In the genomic region with DNA sequence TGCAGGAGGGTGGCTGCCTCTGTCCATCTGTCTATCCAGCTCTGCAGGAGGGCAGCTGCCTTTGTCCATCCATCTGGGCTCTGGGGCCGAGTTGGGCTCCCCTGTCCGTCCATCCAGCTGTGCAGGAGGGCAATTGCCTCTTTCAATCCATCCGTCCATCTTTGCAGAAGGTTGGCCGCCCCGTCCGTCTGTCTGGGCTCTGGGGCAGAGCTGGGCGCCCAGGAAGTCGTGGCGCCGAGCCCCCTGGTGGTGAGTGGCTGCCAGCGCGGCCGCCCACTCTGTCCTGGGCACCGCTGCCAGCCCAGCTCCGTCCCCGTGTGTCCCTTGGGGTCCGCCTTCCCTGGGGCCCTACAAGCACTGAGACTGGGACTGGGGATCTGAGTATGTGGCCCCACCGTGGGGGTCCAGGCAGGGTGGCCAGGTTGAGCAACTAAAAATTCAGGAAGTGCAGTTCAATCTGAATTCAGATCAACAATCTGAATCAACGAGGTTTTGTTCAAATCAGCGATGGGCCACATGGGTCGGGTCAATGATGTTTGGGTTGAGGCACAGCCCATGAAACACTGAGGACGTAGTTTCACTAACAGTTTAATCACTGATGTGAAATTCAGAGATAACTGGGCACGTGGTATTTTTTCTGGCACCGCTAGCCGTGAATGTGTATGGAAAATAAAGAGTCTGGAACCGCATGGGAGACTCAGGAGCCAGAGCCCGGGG, we compare ENCODE assay signal across 9 cellular contexts.
DNase-seq lines count a peak whose midpoint lies in the region; ATAC-seq, FAIRE-seq and TF ChIP-seq lines count a peak whose summit lies in the region.
"Had no signal": no experiment of that assay in that cellular context is flagged by ENCODE, and none has a peak within 500 bp of the region (broad histone marks: within the 10 kb centered on the region; RNA-seq: fewer than 3 reads in every experiment).

No MANE protein-coding gene starts in this region.

- peak; percentile 91 for ATAC-seq in Panc1
- ATAC-seq in activated naive CD8-positive, alpha-beta T cell treated with anti-CD3 and anti-CD28 coated beads, Interleukin-2, amount 50 U/mL, for 24 hours, result peak; percentile 29
- no peak for ATAC-seq in GM18870 (IDR thresholded peaks at IDR 0.05; ENCODE audit: unreplicated experiment)

- POLR2A ChIA-PET in Panc1 (lab: Charles Lee), result no interaction called here

- BruUV-seq in Panc1 (replicated peaks; lab: Mats Ljungman, UMichigan), result no TSS peak

- H3K4me3 ChIP-seq in GM06990 (replicated peaks; ENCODE audit: low read depth, low read length), result no peak overlapping the region
- H3K4me3 ChIP-seq in Panc1 (ENCODE audit: low read depth in 2 of 2, low read length in 2 of 2), result no peak overlapping the region

- H3K27ac ChIP-seq in Panc1 (ENCODE audit: low read length), result no peak overlapping the region

- peak; percentile 63 for TF ChIP-seq CTCF in GM06990 (IDR thresholded peaks at IDR 0.05; ENCODE audit: insufficient read depth, low read length, poor library complexity, severe bottlenecking)
- peak; percentile 93 for TF ChIP-seq CTCF in Panc1 (IDR thresholded peaks at IDR 0.05)

- in situ Hi-C loops in Panc1 (cut with HindIII; ENCODE audit: low pct_unique_long_range_greater_than_20kb, low sequenced_read_pairs), result no loop called here

- peaks cover 2% of the 10 kb centered on the region for H3K27me3 Mint-ChIP-seq in activated naive CD8-positive, alpha-beta T cell treated with anti-CD3 and anti-CD28 coated beads, Interleukin-2, amount 50 U/mL, for 24 hours

- no peak for FAIRE-seq in frontal cortex (lab: Jason Lieb, UNC)

- no peak overlapping the region for H3K27ac Mint-ChIP-seq in activated naive CD8-positive, alpha-beta T cell treated with anti-CD3 and anti-CD28 coated beads, Interleukin-2, amount 50 U/mL, for 24 hours
- H3K27ac Mint-ChIP-seq: dendritic cell treated with granulocyte-macrophage colony-stimulating factor and Interleukin-4, amounts not matched to agents 40 ng/mL and 50 ng/mL, for 4 days had no signal

- no peaks in the 10 kb centered on the region for H3K36me3 ChIP-seq in GM06990 (ENCODE audit: control insufficient read depth, insufficient read depth, low read length)
- no peaks in the 10 kb centered on the region for H3K36me3 ChIP-seq in Panc1 (ENCODE audit: control insufficient read depth, insufficient read depth, low read length)

- DNase-seq in GM06990 (ENCODE audit: extremely low read depth, insufficient read length) (peak; percentile 25), Panc1 (ENCODE audit: low read depth, low spot score) (no peak), retina (peak; percentile 42), frontal cortex (ENCODE audit: low spot score in 2 of 2) (no peak), AG20443 (ENCODE audit: low spot score) (no peak), A172 (ENCODE audit: low spot score) (no peak)
- peak; percentile 46 for DNase-seq in activated naive CD8-positive, alpha-beta T cell treated with anti-CD3 and anti-CD28 coated beads, Interleukin-2, amount 50 U/mL, for 24 hours

- intact Hi-C loops in Panc1 (cut with micrococcal nuclease; ENCODE audit: unreplicated experiment), result loop anchor here (10.0 kb wide), 1 partner anchor 97 kb away; no protein-coding TSS in a partner anchor

- no peaks in the 10 kb centered on the region for H3K9me3 ChIP-seq in Panc1 (ENCODE audit: control insufficient read depth, insufficient read depth, low read depth, low read length)

- CTCF ChIA-PET in Panc1 (lab: Charles Lee), result interaction anchor here (0.9 to 1.4 kb wide), 5 partner anchors 10 to 100 kb away, joined by 3 to 7 read pairs (median 3); no protein-coding TSS in a partner anchor

- no peaks in the 10 kb centered on the region for H3K9me3 Mint-ChIP-seq in activated naive CD8-positive, alpha-beta T cell treated with anti-CD3 and anti-CD28 coated beads, Interleukin-2, amount 50 U/mL, for 24 hours
- H3K9me3 Mint-ChIP-seq: dendritic cell treated with granulocyte-macrophage colony-stimulating factor and Interleukin-4, amounts not matched to agents 40 ng/mL and 50 ng/mL, for 4 days had no signal

- no peaks in the 10 kb centered on the region for H3K4me1 Mint-ChIP-seq in activated naive CD8-positive, alpha-beta T cell treated with anti-CD3 and anti-CD28 coated beads, Interleukin-2, amount 50 U/mL, for 24 hours

- no peaks in the 10 kb centered on the region for H3K36me3 Mint-ChIP-seq in activated naive CD8-positive, alpha-beta T cell treated with anti-CD3 and anti-CD28 coated beads, Interleukin-2, amount 50 U/mL, for 24 hours (ENCODE audit: low read depth)

- no peak overlapping the region for H3K4me3 Mint-ChIP-seq in activated naive CD8-positive, alpha-beta T cell treated with anti-CD3 and anti-CD28 coated beads, Interleukin-2, amount 50 U/mL, for 24 hours
- H3K4me3 Mint-ChIP-seq: dendritic cell treated with granulocyte-macrophage colony-stimulating factor and Interleukin-4, amounts not matched to agents 40 ng/mL and 50 ng/mL, for 4 days had no signal

- no peaks in the 10 kb centered on the region for H3K4me1 ChIP-seq in Panc1 (ENCODE audit: control insufficient read depth, insufficient read depth, low read length)

- H3K27me3 ChIP-seq in GM06990 (replicated peaks; ENCODE audit: control insufficient read depth, insufficient read depth, low read length) (no peaks in the 10 kb centered on the region), Panc1 (ENCODE audit: control insufficient read depth, insufficient read depth, low read length) (peaks cover 3% of the 10 kb centered on the region; the same call in 1 of the 2 replicates)

Comparison
In these comparisons a context has a peak if more than half of its experiments do, and no peak if none do; other contexts are left out.
1. DNase-seq: peak in GM06990 (single experiment), activated naive CD8-positive, alpha-beta T cell treated with anti-CD3 and anti-CD28 coated beads, Interleukin-2, amount 50 U/mL, for 24 hours (single experiment) and retina (single experiment); none in Panc1 (single experiment), frontal cortex (0 of 2), AG20443 (single experiment) and A172 (single experiment).